ENCODE assay signal across 11 cellular contexts in genomic region chr18:49645836-49646235, GRCh38.
A peak's percentile ranks its signal among the peaks of the same experiment; 100 is the strongest.
DNase-seq lines count a peak whose midpoint lies in the region; ATAC-seq and TF ChIP-seq lines count a peak whose summit lies in the region.
"Had no signal": no experiment of that assay in that cellular context is flagged by ENCODE, and none has a peak within 500 bp of the region (broad histone marks: within the 10 kb centered on the region; RNA-seq: fewer than 3 reads in every experiment).

No MANE protein-coding gene starts in this region.

- dilution Hi-C loops in IMR-90 (cut with HindIII; ENCODE audit: low sequenced_read_pairs, unreplicated experiment): no loop called here

- no peak overlapping the region for H4K5ac ChIP-seq in IMR-90 (ENCODE audit: low read depth, low read length)

- H2BK120ac ChIP-seq in IMR-90 (ENCODE audit: low read depth, low read length): 0 out of 2 replicates have a peak overlapping the region, but pooled peaks have one; percentile 55
- no peak overlapping the region for H2BK120ac ChIP-seq in mesenchymal stem cell (ENCODE audit: low read depth, low read length)

- no peak for TF ChIP-seq CTCF in IMR-90 (conservative IDR thresholded peaks at IDR 0.05; ENCODE audit: low read depth, low read length)
- no peak for TF ChIP-seq CTCF in fibroblast of mammary gland (conservative IDR thresholded peaks at IDR 0.05; ENCODE audit: control insufficient read depth, insufficient read depth, low read depth, low read length)
- no peak for TF ChIP-seq CTCF in thoracic aorta (IDR thresholded peaks at IDR 0.05)

- no peak overlapping the region for H4K8ac ChIP-seq in IMR-90 (ENCODE audit: low read depth in 2 of 2, low read length in 2 of 2)
- H4K8ac ChIP-seq in mesenchymal stem cell (ENCODE audit: low read length): peak overlapping the region; percentile 66

- ATAC-seq in IMR-90 (ENCODE audit: low read depth): peak; percentile 68
- peak; percentile 52 for ATAC-seq in thoracic aorta (ENCODE audit: insufficient number of reproducible peaks, low FRiP score, low read depth)
- ATAC-seq in naive thymus-derived CD8-positive, alpha-beta T cell: no peak
- ATAC-seq in HG03139 (IDR thresholded peaks at IDR 0.05; ENCODE audit: unreplicated experiment): no peak

- H3K27me3 ChIP-seq in IMR-90 (ENCODE audit: control insufficient read depth, insufficient read depth, low read length) (peaks cover 5% of the 10 kb centered on the region), mesenchymal stem cell (ENCODE audit: control insufficient read depth in 1 of 2, insufficient read depth in 1 of 2, low read length in 2 of 2) (no peaks in the 10 kb centered on the region), thoracic aorta (replicated peaks; ENCODE audit: insufficient read depth) (no peaks in the 10 kb centered on the region)
- H3K27me3 ChIP-seq: tibial nerve had no signal

- H2AK5ac ChIP-seq in IMR-90 (ENCODE audit: low read depth, low read length) (no peak overlapping the region; the same call in none of the 2 replicates), mesenchymal stem cell (ENCODE audit: low read length, severe bottlenecking) (peak overlapping the region; percentile 47)

- peak; percentile 43 for DNase-seq in IMR-90
- DNase-seq in fibroblast of mammary gland (ENCODE audit: low read depth): peak; percentile 90
- peak; percentile 61 for DNase-seq in mesenchymal stem cell
- peak; percentile 27 for DNase-seq in thoracic aorta (ENCODE audit: low spot score)
- no peak for DNase-seq in NCI-H2171 (lab: John Stamatoyannopoulos, UW)
- no peak for DNase-seq in stimulated activated CD4-positive, alpha-beta T cell treated with anti-CD3 and anti-CD28 coated beads, Interleukin-1b, Interleukin-23, amount 100 ng/mL, for 48 hours
- DNase-seq in naive thymus-derived CD8-positive, alpha-beta T cell: no peak
- DNase-seq: activated CD4-positive, alpha-beta memory T cell treated with anti-CD3 and anti-CD28 coated beads, Interleukin-2, amount 10 ng/mL, durations not matched to agents 7 days and 5 days had no signal

- H2AFZ ChIP-seq in IMR-90 (replicated peaks; ENCODE audit: low read length, poor library complexity) (peak overlapping the region; percentile 84), mesenchymal stem cell (ENCODE audit: low read depth, low read length) (peak overlapping the region; percentile 72)

- TF ChIP-seq RAD21 in IMR-90 (IDR thresholded peaks at IDR 0.05; ENCODE audit: low read length): no peak

- H3K14ac ChIP-seq in IMR-90 (replicated peaks; ENCODE audit: low read depth, low read length) (no peak overlapping the region), mesenchymal stem cell (ENCODE audit: low read length in 2 of 2) (no peak overlapping the region)

- WGBS in IMR-90 (ENCODE audit: extremely low coverage in 2 of 2, insufficient read length in 1 of 2), 2 experiments: 17% methylated on average over 2 of the region's 11 CpGs; no CpG with 5 or more reads in 1 of the 2 experiments
- WGBS in mesenchymal stem cell: 52% methylated on average over 11 of the region's 11 CpGs

- in situ Hi-C loops in IMR-90 (cut with MboI; ENCODE audit: low sequenced_read_pairs): no loop called here

- peak overlapping the region; percentile 32; the same call in 1 of the 2 replicates for H3K4ac ChIP-seq in IMR-90 (ENCODE audit: low read depth, low read length)
- H3K4ac ChIP-seq in mesenchymal stem cell (ENCODE audit: low read depth in 1 of 2, low read length in 2 of 2): peak overlapping the region in 1 of 2 experiments; percentile 40

- peaks cover 12% of the 10 kb centered on the region for H3K9me1 ChIP-seq in IMR-90 (ENCODE audit: insufficient read depth, low read length)

- H3K18ac ChIP-seq in IMR-90 (ENCODE audit: low read depth, low read length) (no peak overlapping the region), mesenchymal stem cell (ENCODE audit: low read depth in 1 of 2, low read length in 2 of 2) (peak overlapping the region; percentile 6 to 40)

- CTCF ChIA-PET in IMR-90 (lab: Yijun Ruan, JAX): no interaction called here

- intact Hi-C loops in IMR-90 (cut with micrococcal nuclease): loop anchor here (5.0 kb wide), 1 partner anchor 41 kb away; no protein-coding TSS in a partner anchor

- H3K27me3 Mint-ChIP-seq in naive thymus-derived CD8-positive, alpha-beta T cell: peaks cover 0 to 15% (median 8%) of the 10 kb centered on the region in 5 donors
- H3K27me3 Mint-ChIP-seq: activated CD4-positive, alpha-beta memory T cell treated with anti-CD3 and anti-CD28 coated beads, Interleukin-2, amount 10 ng/mL, durations not matched to agents 7 days and 5 days had no signal

- no peaks in the 10 kb centered on the region for H3K4me1 Mint-ChIP-seq in naive thymus-derived CD8-positive, alpha-beta T cell
- H3K4me1 Mint-ChIP-seq: activated CD4-positive, alpha-beta memory T cell treated with anti-CD3 and anti-CD28 coated beads, Interleukin-2, amount 10 ng/mL, durations not matched to agents 7 days and 5 days had no signal

- H3K23ac ChIP-seq in IMR-90 (ENCODE audit: low read depth, low read length): no peak overlapping the region
- no peak overlapping the region for H3K23ac ChIP-seq in mesenchymal stem cell (ENCODE audit: low read length in 2 of 2)

- H3K4me2 ChIP-seq in IMR-90 (ENCODE audit: low read depth, low read length): peak overlapping the region; percentile 82
- H3K4me2 ChIP-seq in mesenchymal stem cell (ENCODE audit: low read length, poor library complexity, severe bottlenecking): no peak overlapping the region

- H3K36me3 Mint-ChIP-seq in naive thymus-derived CD8-positive, alpha-beta T cell: no peaks in the 10 kb centered on the region
- H3K36me3 Mint-ChIP-seq: mesothelial cell of epicardium had no signal

- no peaks in the 10 kb centered on the region for H3K9me3 Mint-ChIP-seq in naive thymus-derived CD8-positive, alpha-beta T cell
- H3K9me3 Mint-ChIP-seq: activated CD4-positive, alpha-beta memory T cell treated with anti-CD3 and anti-CD28 coated beads, Interleukin-2, amount 10 ng/mL, durations not matched to agents 7 days and 5 days; mesothelial cell of epicardium had no signal

- POLR2A ChIA-PET in IMR-90 (lab: Charles Lee; ENCODE audit: unreplicated experiment): interaction anchor here (0.6 kb wide), 1 partner anchor 102 kb away, joined by 3 read pairs; no protein-coding TSS in a partner anchor
- POLR2A ChIA-PET in naive thymus-derived CD8-positive, alpha-beta T cell (lab: Charles Lee): no interaction called here

- peaks cover 7% of the 10 kb centered on the region; the same call in 1 of the 2 replicates for H3K4me1 ChIP-seq in IMR-90 (ENCODE audit: control insufficient read depth, insufficient read depth, low read length)
- H3K4me1 ChIP-seq in mesenchymal stem cell (ENCODE audit: control insufficient read depth, insufficient read depth, low read depth, low read length): peaks cover 20% of the 10 kb centered on the region
- peaks cover 0 to 12% of the 10 kb centered on the region in 2 donors for H3K4me1 ChIP-seq in thoracic aorta (ENCODE audit: control insufficient read depth in 1 of 2, low read depth in 2 of 2)

- BruUV-seq in IMR-90 (replicated peaks; lab: Mats Ljungman, UMichigan): no TSS peak

- H3K4me3 Mint-ChIP-seq in naive thymus-derived CD8-positive, alpha-beta T cell: no peak overlapping the region
- H3K4me3 Mint-ChIP-seq: activated CD4-positive, alpha-beta memory T cell treated with anti-CD3 and anti-CD28 coated beads, Interleukin-2, amount 10 ng/mL, durations not matched to agents 7 days and 5 days; mesothelial cell of epicardium had no signal

- H2BK20ac ChIP-seq in IMR-90 (ENCODE audit: low read depth, low read length): no peak overlapping the region

- H3K4me3 ChIP-seq in IMR-90 (ENCODE audit: insufficient read depth, low read depth, low read length) (no peak overlapping the region), fibroblast of mammary gland (ENCODE audit: control insufficient read depth, low read depth, low read length) (peak overlapping the region; percentile 4), mesenchymal stem cell (ENCODE audit: insufficient read depth in 1 of 2, low read depth in 1 of 2, low read length in 2 of 2) (peak overlapping the region in 1 of 2 experiments; percentile 64), thoracic aorta (peak overlapping the region; percentile 17)

- H3K27ac ChIP-seq in IMR-90 (ENCODE audit: insufficient read depth, low read length) (no peak overlapping the region), mesenchymal stem cell (ENCODE audit: low read length, poor library complexity, severe bottlenecking) (no peak overlapping the region), thoracic aorta (no peak overlapping the region)
- H3K27ac ChIP-seq: tibial nerve had no signal

- H3K79me1 ChIP-seq in IMR-90 (ENCODE audit: low read depth in 1 of 2, low read length in 2 of 2) (no peaks in the 10 kb centered on the region), mesenchymal stem cell (replicated peaks; ENCODE audit: low read length, poor library complexity, severe bottlenecking) (no peaks in the 10 kb centered on the region)

- no peaks in the 10 kb centered on the region for H4K20me1 ChIP-seq in IMR-90 (ENCODE audit: insufficient read depth, low read length)

- TF ChIP-seq POLR2A in IMR-90 (IDR thresholded peaks at IDR 0.05; ENCODE audit: low read depth, low read length): no peak

- H3K9me3 ChIP-seq in IMR-90 (ENCODE audit: control insufficient read depth, insufficient read depth, low read length) (no peaks in the 10 kb centered on the region), mesenchymal stem cell (ENCODE audit: control insufficient read depth, low read length) (no peaks in the 10 kb centered on the region), thoracic aorta (no peaks in the 10 kb centered on the region)
- H3K9me3 ChIP-seq: tibial nerve had no signal

- H3K9ac ChIP-seq in IMR-90 (ENCODE audit: low read depth, low read length) (no peak overlapping the region), mesenchymal stem cell (ENCODE audit: low read length) (peak overlapping the region; percentile 4)

- peak overlapping the region in 1 of 2 experiments; percentile 4 for H2BK12ac ChIP-seq in mesenchymal stem cell (ENCODE audit: low read length in 2 of 2)

- H3K27ac Mint-ChIP-seq in naive thymus-derived CD8-positive, alpha-beta T cell: peak overlapping the region in 1 of 10 donors; percentile 27
- H3K27ac Mint-ChIP-seq: activated CD4-positive, alpha-beta memory T cell treated with anti-CD3 and anti-CD28 coated beads, Interleukin-2, amount 10 ng/mL, durations not matched to agents 7 days and 5 days; mesothelial cell of epicardium had no signal

- no peak overlapping the region for H3K56ac ChIP-seq in IMR-90 (ENCODE audit: extremely low read depth, insufficient read depth, low read length)

- H2BK15ac ChIP-seq in IMR-90 (ENCODE audit: low read depth, low read length) (no peak overlapping the region), mesenchymal stem cell (ENCODE audit: low read depth, poor library complexity, severe bottlenecking) (no peak overlapping the region)

- no peak overlapping the region for H4K91ac ChIP-seq in IMR-90 (ENCODE audit: insufficient read depth, low read depth, low read length)
- H4K91ac ChIP-seq in mesenchymal stem cell (ENCODE audit: low read length): no peak overlapping the region

- peak overlapping the region; percentile 81 for H2AK9ac ChIP-seq in IMR-90 (replicated peaks; ENCODE audit: low read depth, low read length, poor library complexity)

- H3K36me3 ChIP-seq in IMR-90 (ENCODE audit: control insufficient read depth, insufficient read depth, low read length) (no peaks in the 10 kb centered on the region), mesenchymal stem cell (ENCODE audit: control insufficient read depth in 1 of 2, insufficient read depth in 2 of 2, low read depth in 1 of 2, low read length in 2 of 2) (no peaks in the 10 kb centered on the region), thoracic aorta (no peaks in the 10 kb centered on the region)
- H3K36me3 ChIP-seq: tibial nerve had no signal

- H2BK5ac ChIP-seq in IMR-90 (ENCODE audit: low read depth, low read length, poor library complexity, severe bottlenecking) (no peak overlapping the region), mesenchymal stem cell (ENCODE audit: low read depth, low read length, poor library complexity, severe bottlenecking) (no peak overlapping the region)

Comparison
In these comparisons a context has a peak if more than half of its experiments do, and no peak if none do; other contexts are left out.
1. ATAC-seq: peak in IMR-90 (single experiment) and thoracic aorta (single experiment); none in naive thymus-derived CD8-positive, alpha-beta T cell (0 of 2) and HG03139 (single experiment).
2. DNase-seq: peak in IMR-90 (single experiment), fibroblast of mammary gland (single experiment), mesenchymal stem cell (single experiment) and thoracic aorta (single experiment); none in NCI-H2171 (single experiment), stimulated activated CD4-positive, alpha-beta T cell treated with anti-CD3 and anti-CD28 coated beads, Interleukin-1b, Interleukin-23, amount 100 ng/mL, for 48 hours (single experiment) and naive thymus-derived CD8-positive, alpha-beta T cell (0 of 10).